In the genomic region with DNA sequence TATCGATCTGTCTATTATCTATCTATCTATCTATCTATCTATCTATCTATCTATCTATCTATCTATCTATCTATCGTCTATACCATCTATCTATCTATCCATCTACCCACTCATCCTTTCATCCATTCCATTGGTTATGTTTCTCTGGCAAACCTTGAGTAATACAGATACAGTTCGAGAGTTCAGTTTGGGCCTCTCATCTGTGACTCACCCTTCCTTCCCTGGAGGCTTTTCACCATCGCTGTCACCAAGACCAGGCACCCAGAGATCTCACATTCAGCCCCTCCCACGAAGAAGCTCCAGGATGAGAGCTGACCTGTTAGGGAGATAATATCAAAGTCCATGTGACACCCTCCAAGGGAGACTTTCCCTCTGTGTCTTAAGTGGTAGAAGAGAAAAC, we compare ENCODE assay signal across 20 cellular contexts.
"Had no signal": no experiment of that assay in that cellular context is flagged by ENCODE, and none has a peak within 500 bp of the region (broad histone marks: within the 10 kb centered on the region; RNA-seq: fewer than 3 reads in every experiment).

No MANE protein-coding gene starts in this region.

- H3K27me3 ChIP-seq: SJCRH30 had no signal

- H3K9me3 ChIP-seq: SJCRH30 had no signal

- H3K36me3 ChIP-seq: SJCRH30 had no signal

- DNase-seq: KBM-7; MV-4-11; NCI-H1048; NCI-H1105; NCI-H1436 treated with DMSO at 0.1 percent for 48 hours; NCI-H1694; NCI-H187 treated with DMSO at 0.1 percent for 48 hours; NCI-H2029 treated with DMSO at 0.1 percent for 48 hours; NCI-H2227 treated with DMSO at 0.1 percent for 48 hours; NCI-H446; NCI-H510A; NCI-H524 treated with DMSO at 0.1 percent for 48 hours; NCI-H774; NK-92 treated with Interleukin-12 subunit alpha and Interleukin-12 subunit beta, amount 100 ng/mL, for 24 hours; PC-3; SHP77 treated with DMSO at 0.1 percent for 48 hours; SJCRH30 had no signal

- ATAC-seq: Panc1, PC-3, Right ventricle myocardium inferior, SK-N-SH treated with all-trans-retinoic acid at 6 μM for 48 hours had no signal

- H3K4me3 ChIP-seq: SJCRH30 had no signal

- H3K4me1 ChIP-seq: SJCRH30 had no signal

- H3K27ac ChIP-seq: SJCRH30 had no signal
